22 cellular contexts compared by ENCODE assay signal in the genomic region with DNA sequence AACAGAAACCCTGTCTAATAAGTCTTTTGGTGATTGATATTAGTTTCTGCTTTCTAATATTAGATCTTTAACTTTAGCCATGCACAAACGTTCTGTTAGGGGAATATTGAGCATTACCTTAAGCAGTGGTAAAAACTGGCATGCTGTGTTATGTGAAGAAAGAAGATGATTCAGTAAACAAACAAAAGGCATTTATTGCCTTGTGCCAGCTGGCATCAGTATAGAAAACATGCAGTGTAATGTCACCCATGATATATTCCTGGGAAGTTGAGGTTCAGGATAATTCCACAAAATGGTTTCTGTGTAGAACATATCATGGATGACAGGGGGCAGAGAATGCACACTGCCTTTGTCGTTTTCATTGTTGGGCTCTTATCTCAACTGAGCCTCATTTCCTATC. TPM values are rescaled to one million over a fixed set of nuclear protein-coding genes. Genes with fewer than 3 reads are reported as not detected.
"Had no signal": no experiment of that assay in that cellular context is flagged by ENCODE, and none has a peak within 500 bp of the region (broad histone marks: within the 10 kb centered on the region; RNA-seq: fewer than 3 reads in every experiment).

No MANE protein-coding gene starts in this region.

- H3K36me3 Mint-ChIP-seq: activated naive CD4-positive, alpha-beta T cell treated with anti-CD3 and anti-CD28 coated beads, Interleukin-2, amount 50 U/mL, for 24 hours; naive thymus-derived CD8-positive, alpha-beta T cell had no signal

- H3K4me2 ChIP-seq: hepatocyte had no signal

- H3K27ac ChIP-seq: coronary artery, hepatocyte, neutrophil, skin epidermis had no signal

- H3K4me3 Mint-ChIP-seq: activated CD8-positive, alpha-beta T cell treated with anti-CD3 and anti-CD28 coated beads for 36 hours; activated naive CD4-positive, alpha-beta T cell treated with anti-CD3 and anti-CD28 coated beads, Interleukin-2, amount 50 U/mL, for 24 hours; memory B cell; naive thymus-derived CD8-positive, alpha-beta T cell; T-cell had no signal

- H2AFZ ChIP-seq: hepatocyte had no signal

- DNase-seq: activated CD8-positive, alpha-beta T cell treated with anti-CD3 and anti-CD28 coated beads for 36 hours; activated effector memory CD4-positive, alpha-beta T cell treated with anti-CD3 and anti-CD28 coated beads, Interleukin-2, amount 50 U/mL, for 16 hours; activated T-cell treated with anti-CD3 and anti-CD28 coated beads, Interleukin-2, amount 50 U/mL, for 48 hours; adrenal gland; caudate nucleus; effector memory CD4-positive, alpha-beta T cell; erythroblast; naive thymus-derived CD8-positive, alpha-beta T cell; stimulated activated CD4-positive, alpha-beta T cell treated with anti-CD3 and anti-CD28 coated beads, Interleukin-4, amount 100 ng/mL, for 24 hours; stimulated activated naive CD4-positive, alpha-beta T cell; T-cell; T-helper 9 cell; tibial artery; uterus had no signal

- H3K36me3 ChIP-seq: adrenal gland, neutrophil, tibial artery, uterus had no signal

- H3K9me3 ChIP-seq: adrenal gland, neutrophil, tibial artery, uterus had no signal

- ATAC-seq: activated CD8-positive, alpha-beta T cell treated with anti-CD3 and anti-CD28 coated beads for 36 hours; left lobe of liver; naive thymus-derived CD8-positive, alpha-beta T cell; T-cell had no signal

- H3K27ac Mint-ChIP-seq: activated CD8-positive, alpha-beta T cell treated with anti-CD3 and anti-CD28 coated beads for 36 hours; activated naive CD4-positive, alpha-beta T cell treated with anti-CD3 and anti-CD28 coated beads, Interleukin-2, amount 50 U/mL, for 24 hours; memory B cell; T-cell had no signal

- H3K27me3 Mint-ChIP-seq: memory B cell, T-cell had no signal

- H3K4me3 ChIP-seq: adrenal gland, coronary artery, hepatocyte, skin epidermis, tibial artery, uterus had no signal

- H3K27me3 ChIP-seq: adrenal gland, hepatocyte, neutrophil, tibial artery, uterus had no signal

- H3K9me3 Mint-ChIP-seq: activated CD8-positive, alpha-beta T cell treated with anti-CD3 and anti-CD28 coated beads for 36 hours; activated naive CD4-positive, alpha-beta T cell treated with anti-CD3 and anti-CD28 coated beads, Interleukin-2, amount 50 U/mL, for 24 hours; naive thymus-derived CD8-positive, alpha-beta T cell; T-cell had no signal

RNA-seq across cellular contexts. Expression of a gene that starts 24.3 kb away (rescaled TPM):
- total RNA-seq: activated CD8-positive, alpha-beta T cell treated with anti-CD3 and anti-CD28 coated beads for 36 hours; left lobe of liver; naive thymus-derived CD8-positive, alpha-beta T cell had no signal
- polyA plus RNA-seq: keratinocyte; naive thymus-derived CD8-positive, alpha-beta T cell had no signal
